In genomic region chr13:74449811-74450524, GRCh38 we compare ENCODE assay signal across 1 cellular context.
TF ChIP-seq lines count a peak whose summit lies in the region.

No MANE protein-coding gene starts in this region.

TF ChIP-seq in GM23338, 12 proteins besides CTCF, POLR2A, EP300 and RAD21 (continued from another document):
- TF ChIP-seq ZNF462 (CRISPR knock-in tag; IDR thresholded peaks at IDR 0.05) (no peak), NANOG (IDR thresholded peaks at IDR 0.05; ENCODE audit: borderline replicate concordance) (no peak), EZH2phosphoT487 (IDR thresholded peaks at IDR 0.05; ENCODE audit: unreplicated experiment) (no peak), CREB1 (CRISPR knock-in tag; IDR thresholded peaks at IDR 0.05; ENCODE audit: low read depth) (no peak), STAT1 (IDR thresholded peaks at IDR 0.05; ENCODE audit: unreplicated experiment) (no peak), JUNB (IDR thresholded peaks at IDR 0.05; ENCODE audit: unreplicated experiment) (no peak), ZNF114 (CRISPR knock-in tag; IDR thresholded peaks at IDR 0.05) (no peak), ZNF331 (CRISPR knock-in tag; IDR thresholded peaks at IDR 0.05; ENCODE audit: low read depth) (no peak)
- TF ChIP-seq, protein P1, sequence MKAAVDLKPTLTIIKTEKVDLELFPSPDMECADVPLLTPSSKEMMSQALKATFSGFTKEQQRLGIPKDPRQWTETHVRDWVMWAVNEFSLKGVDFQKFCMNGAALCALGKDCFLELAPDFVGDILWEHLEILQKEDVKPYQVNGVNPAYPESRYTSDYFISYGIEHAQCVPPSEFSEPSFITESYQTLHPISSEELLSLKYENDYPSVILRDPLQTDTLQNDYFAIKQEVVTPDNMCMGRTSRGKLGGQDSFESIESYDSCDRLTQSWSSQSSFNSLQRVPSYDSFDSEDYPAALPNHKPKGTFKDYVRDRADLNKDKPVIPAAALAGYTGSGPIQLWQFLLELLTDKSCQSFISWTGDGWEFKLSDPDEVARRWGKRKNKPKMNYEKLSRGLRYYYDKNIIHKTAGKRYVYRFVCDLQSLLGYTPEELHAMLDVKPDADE (IDR thresholded peaks at IDR 0.05): no peak
- TF ChIP-seq, protein P2, sequence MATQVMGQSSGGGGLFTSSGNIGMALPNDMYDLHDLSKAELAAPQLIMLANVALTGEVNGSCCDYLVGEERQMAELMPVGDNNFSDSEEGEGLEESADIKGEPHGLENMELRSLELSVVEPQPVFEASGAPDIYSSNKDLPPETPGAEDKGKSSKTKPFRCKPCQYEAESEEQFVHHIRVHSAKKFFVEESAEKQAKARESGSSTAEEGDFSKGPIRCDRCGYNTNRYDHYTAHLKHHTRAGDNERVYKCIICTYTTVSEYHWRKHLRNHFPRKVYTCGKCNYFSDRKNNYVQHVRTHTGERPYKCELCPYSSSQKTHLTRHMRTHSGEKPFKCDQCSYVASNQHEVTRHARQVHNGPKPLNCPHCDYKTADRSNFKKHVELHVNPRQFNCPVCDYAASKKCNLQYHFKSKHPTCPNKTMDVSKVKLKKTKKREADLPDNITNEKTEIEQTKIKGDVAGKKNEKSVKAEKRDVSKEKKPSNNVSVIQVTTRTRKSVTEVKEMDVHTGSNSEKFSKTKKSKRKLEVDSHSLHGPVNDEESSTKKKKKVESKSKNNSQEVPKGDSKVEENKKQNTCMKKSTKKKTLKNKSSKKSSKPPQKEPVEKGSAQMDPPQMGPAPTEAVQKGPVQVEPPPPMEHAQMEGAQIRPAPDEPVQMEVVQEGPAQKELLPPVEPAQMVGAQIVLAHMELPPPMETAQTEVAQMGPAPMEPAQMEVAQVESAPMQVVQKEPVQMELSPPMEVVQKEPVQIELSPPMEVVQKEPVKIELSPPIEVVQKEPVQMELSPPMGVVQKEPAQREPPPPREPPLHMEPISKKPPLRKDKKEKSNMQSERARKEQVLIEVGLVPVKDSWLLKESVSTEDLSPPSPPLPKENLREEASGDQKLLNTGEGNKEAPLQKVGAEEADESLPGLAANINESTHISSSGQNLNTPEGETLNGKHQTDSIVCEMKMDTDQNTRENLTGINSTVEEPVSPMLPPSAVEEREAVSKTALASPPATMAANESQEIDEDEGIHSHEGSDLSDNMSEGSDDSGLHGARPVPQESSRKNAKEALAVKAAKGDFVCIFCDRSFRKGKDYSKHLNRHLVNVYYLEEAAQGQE (IDR thresholded peaks at IDR 0.05; ENCODE audit: unreplicated experiment): no peak
